Comparison of ENCODE assay signal across 33 cellular contexts in genomic region chr6:118501099-118501498, GRCh38. TPM values are rescaled to one million over a fixed set of nuclear protein-coding genes. Genes with fewer than 3 reads are reported as not detected.
"Had no signal": no experiment of that assay in that cellular context is flagged by ENCODE, and none has a peak within 500 bp of the region (broad histone marks: within the 10 kb centered on the region; RNA-seq: fewer than 3 reads in every experiment).

No MANE protein-coding gene starts in this region.

- H3K27ac Mint-ChIP-seq: activated CD4-positive, alpha-beta memory T cell treated with anti-CD3 and anti-CD28 coated beads for 36 hours; activated CD4-positive, alpha-beta T cell treated with anti-CD3 and anti-CD28 coated beads, Interleukin-2, amount 10 ng/mL, durations not matched to agents 24 days and 14 days; activated T-helper 1 cell treated with anti-CD3 and anti-CD28 coated beads, Interleukin-12 subunit alpha, Interleukin-12 subunit beta, Interleukin-2, Interleukin-4 antibody, amounts not matched to agents 30 ng/mL and 10 ng/mL and 1 ng/mL, durations not matched to agents 14 hours and 24 hours and 36 hours; stimulated activated naive B cell treated with anti-CD40 and anti-IgM and Interleukin-4, amounts not matched to agents 10 μg/mL and 1 μg/mL and 100 μg/mL, for 72 hours; T-helper 1 cell treated with Interleukin-12 subunit alpha and Interleukin-12 subunit beta and Interleukin-4 antibody, amounts not matched to agents 30 μg/mL and 1 μg/mL, for 36 hours had no signal

- H3K4me1 ChIP-seq: breast epithelium, gastroesophageal sphincter, pancreas, prostate gland, stomach, thyroid gland, upper lobe of right lung had no signal

- H3K4me3 Mint-ChIP-seq: activated CD4-positive, alpha-beta memory T cell treated with anti-CD3 and anti-CD28 coated beads for 36 hours; activated CD4-positive, alpha-beta T cell treated with anti-CD3 and anti-CD28 coated beads, Interleukin-2, amount 10 ng/mL, durations not matched to agents 24 days and 14 days; activated T-helper 1 cell treated with anti-CD3 and anti-CD28 coated beads, Interleukin-12 subunit alpha, Interleukin-12 subunit beta, Interleukin-2, Interleukin-4 antibody, amounts not matched to agents 30 ng/mL and 10 ng/mL and 1 ng/mL, durations not matched to agents 14 hours and 24 hours and 36 hours; stimulated activated naive B cell treated with anti-CD40 and anti-IgM and Interleukin-4, amounts not matched to agents 10 μg/mL and 1 μg/mL and 100 μg/mL, for 72 hours; T-helper 1 cell treated with Interleukin-12 subunit alpha and Interleukin-12 subunit beta and Interleukin-4 antibody, amounts not matched to agents 30 μg/mL and 1 μg/mL, for 36 hours had no signal

- H3K9me3 Mint-ChIP-seq: activated CD4-positive, alpha-beta memory T cell treated with anti-CD3 and anti-CD28 coated beads for 36 hours; T-helper 1 cell treated with Interleukin-12 subunit alpha and Interleukin-12 subunit beta and Interleukin-4 antibody, amounts not matched to agents 30 μg/mL and 1 μg/mL, for 36 hours had no signal

- H3K27me3 Mint-ChIP-seq: activated CD4-positive, alpha-beta memory T cell treated with anti-CD3 and anti-CD28 coated beads for 36 hours; activated CD4-positive, alpha-beta T cell treated with anti-CD3 and anti-CD28 coated beads, Interleukin-2, amount 10 ng/mL, durations not matched to agents 24 days and 14 days; stimulated activated naive B cell treated with anti-CD40 and anti-IgM and Interleukin-4, amounts not matched to agents 10 μg/mL and 1 μg/mL and 100 μg/mL, for 72 hours had no signal

- H3K9me3 ChIP-seq: breast epithelium, gastroesophageal sphincter, pancreas, prostate gland, stomach, thyroid gland, upper lobe of right lung had no signal

- H3K4me3 ChIP-seq: breast epithelium, gastroesophageal sphincter, lung, pancreas, prostate gland, stomach, thyroid gland, upper lobe of right lung had no signal

- H3K27ac ChIP-seq: breast epithelium, gastroesophageal sphincter, pancreas, prostate gland, stomach, thyroid gland, upper lobe of right lung had no signal

- DNase-seq: activated CD4-positive, alpha-beta memory T cell treated with anti-CD3 and anti-CD28 coated beads for 36 hours; activated CD4-positive, alpha-beta T cell treated with anti-CD3 and anti-CD28 coated beads, Interleukin-2, amount 10 ng/mL, durations not matched to agents 24 days and 14 days; activated CD4-positive, CD25-positive, alpha-beta regulatory T cell treated with anti-CD3 and anti-CD28 coated beads, Interleukin-2, amount 50 U/mL, for 72 hours; activated CD8-positive, alpha-beta memory T cell treated with anti-CD3 and anti-CD28 coated beads, Interleukin-2, amount 50 U/mL, for 4 hours; activated effector memory CD4-positive, alpha-beta T cell treated with anti-CD3 and anti-CD28 coated beads, Interleukin-2, amount 50 U/mL, for 16 hours; activated naive CD4-positive, alpha-beta T cell treated with anti-CD3 and anti-CD28 coated beads, Interleukin-2, amount 50 U/mL, for 16 hours; activated T-cell treated with anti-CD3 and anti-CD28 coated beads, Interleukin-2, amount 50 U/mL, for 1 hour; amygdala; central memory CD4-positive, alpha-beta T cell; dermis blood vessel endothelial cell; effector CD4-positive, alpha-beta T cell; erythroblast; hippocampal formation; nucleus accumbens; retina; stimulated activated CD4-positive, alpha-beta T cell treated with anti-CD3 and anti-CD28 coated beads, Interleukin-15, amount 100 ng/mL, for 24 hours; stimulated activated CD4-positive, alpha-beta T cell treated with anti-CD3 and anti-CD28 coated beads, Interleukin-2, amount 100 ng/mL, for 24 hours; stimulated activated naive B cell treated with anti-CD40 and anti-IgM and Interleukin-4, amounts not matched to agents 10 μg/mL and 1 μg/mL and 100 μg/mL, for 72 hours; stomach; SW 1271; T-helper 9 cell; thyroid gland; upper lobe of right lung had no signal

- H3K27me3 ChIP-seq: breast epithelium, gastroesophageal sphincter, pancreas, stomach, thyroid gland, upper lobe of right lung had no signal

- ATAC-seq: gastroesophageal sphincter; stimulated activated naive B cell treated with anti-CD40 and anti-IgM and Interleukin-4, amounts not matched to agents 10 μg/mL and 1 μg/mL and 100 μg/mL, for 72 hours; upper lobe of right lung had no signal

- H3K36me3 ChIP-seq: breast epithelium, pancreas, prostate gland, thyroid gland, upper lobe of right lung had no signal

RNA-seq across cellular contexts. Expression of gene PLN, which starts 47.0 kb away (rescaled TPM):
- total RNA-seq: activated CD4-positive, alpha-beta memory T cell treated with anti-CD3 and anti-CD28 coated beads for 36 hours; activated CD4-positive, alpha-beta T cell treated with anti-CD3 and anti-CD28 coated beads, Interleukin-2, amount 10 ng/mL, durations not matched to agents 24 days and 14 days; activated CD8-positive, alpha-beta memory T cell treated with anti-CD3 and anti-CD28 coated beads for 36 hours; activated T-helper 1 cell treated with anti-CD3 and anti-CD28 coated beads, Interleukin-12 subunit alpha, Interleukin-12 subunit beta, Interleukin-2, Interleukin-4 antibody, amounts not matched to agents 30 ng/mL and 10 ng/mL and 1 ng/mL, durations not matched to agents 14 hours and 24 hours and 36 hours; dermis blood vessel endothelial cell had no signal
- polyA plus RNA-seq: keratinocyte, neural cell had no signal
